18 cellular contexts compared by ENCODE assay signal in genomic region chr13:99039718-99040280, GRCh38.
DNase-seq lines count a peak whose midpoint lies in the region; ATAC-seq, FAIRE-seq and TF ChIP-seq lines count a peak whose summit lies in the region.
"Had no signal": no experiment of that assay in that cellular context is flagged by ENCODE, and none has a peak within 500 bp of the region (broad histone marks: within the 10 kb centered on the region; RNA-seq: fewer than 3 reads in every experiment).

No MANE protein-coding gene starts in this region.

- peaks cover 49 to 83% (median 68%) of the 10 kb centered on the region in 4 donors for H3K4me1 Mint-ChIP-seq in CD4-positive, alpha-beta memory T cell
- H3K4me1 Mint-ChIP-seq in T-cell: peaks cover 56 to 66% (median 63%) of the 10 kb centered on the region in 3 donors
- peaks cover 30 to 58% (median 49%) of the 10 kb centered on the region in 4 donors for H3K4me1 Mint-ChIP-seq in naive thymus-derived CD8-positive, alpha-beta T cell

- no peak overlapping the region for H2AFZ ChIP-seq in H1 (ENCODE audit: low read length)

- CTCF ChIA-PET in CD4-positive, alpha-beta memory T cell (lab: Charles Lee; ENCODE audit: partially characterized antibody): no interaction called here
- CTCF ChIA-PET in T-cell (lab: Charles Lee) (no interaction called here), H1 (lab: Charles Lee; ENCODE audit: partially characterized antibody) (interaction anchor here (1.0 to 1.5 kb wide), 2 partner anchors 11 to 200 kb away, joined by 3 read pairs; no protein-coding TSS in a partner anchor)

- H3K4me1 ChIP-seq in CD4-positive, alpha-beta memory T cell (ENCODE audit: insufficient read depth, low read length): peaks cover 52% of the 10 kb centered on the region
- peaks cover 0 to 4% (median 0%) of the 10 kb centered on the region in 4 experiments; a peak in 1 of 7 replicates for H3K4me1 ChIP-seq in H1 (replicated peaks in 1 of 4; ENCODE audit: control insufficient read depth in 3 of 4, insufficient read depth in 4 of 4, low read length in 3 of 4)
- peaks cover 0 to 36% (median 3%) of the 10 kb centered on the region in 6 donors for H3K4me1 ChIP-seq in spleen

- TF ChIP-seq RAD21 in H1 (IDR thresholded peaks at IDR 0.05 in 1 of 2, conservative IDR thresholded peaks at IDR 0.05 in 1 of 2; ENCODE audit: low read depth in 2 of 2, low read length in 2 of 2): no peak

- peak overlapping the region; percentile 10 to 95 (median 45) for H3K27ac Mint-ChIP-seq in CD4-positive, alpha-beta memory T cell
- H3K27ac Mint-ChIP-seq in T-cell: peak overlapping the region; percentile 29 to 98
- peak overlapping the region in 7 of 10 donors; percentile 10 to 96 (median 52) for H3K27ac Mint-ChIP-seq in naive thymus-derived CD8-positive, alpha-beta T cell
- H3K27ac Mint-ChIP-seq: IgD-negative memory B cell had no signal

- no peak overlapping the region for H3K4me3 ChIP-seq in CD4-positive, alpha-beta memory T cell (ENCODE audit: low read length in 2 of 2)
- H3K4me3 ChIP-seq in H1 (ENCODE audit: extremely low read depth in 1 of 4, insufficient read depth in 2 of 4, low read depth in 3 of 4, low read length in 4 of 4) (no peak overlapping the region), spleen (no peak overlapping the region)
- H3K4me3 ChIP-seq: BLaER1 treated with 17β-estradiol and CSF1 and Interleukin-3, amounts not matched to agents 10 nM and 100 nM had no signal

- TF ChIP-seq CTCF in H1 (IDR thresholded peaks at IDR 0.05; ENCODE audit: control extremely low read depth in 1 of 3, insufficient read depth in 1 of 3, low read depth in 1 of 3, low read length in 3 of 3) (no peak), spleen (IDR thresholded peaks at IDR 0.05 in 8 of 11, conservative IDR thresholded peaks at IDR 0.05 in 3 of 11) (no peak)

- H2AK5ac ChIP-seq in H1 (ENCODE audit: low read depth, low read length): no peak overlapping the region

- H3K14ac ChIP-seq in H1 (ENCODE audit: insufficient read length): no peak overlapping the region

- no peak overlapping the region for H4K5ac ChIP-seq in H1 (ENCODE audit: insufficient read length, low read depth, low read length)

- FAIRE-seq in H1 (lab: Jason Lieb, UNC): no peak
- FAIRE-seq: D721Med, G401.6, GM12892 had no signal

- no peak overlapping the region for H3K56ac ChIP-seq in H1 (replicated peaks; ENCODE audit: insufficient read length, low read depth, low read length)

- peaks cover 4% of the 10 kb centered on the region for H3K36me3 ChIP-seq in CD4-positive, alpha-beta memory T cell (ENCODE audit: insufficient read depth, low read length)
- H3K36me3 ChIP-seq in H1 (ENCODE audit: control insufficient read depth in 2 of 4, insufficient read depth in 4 of 4, low read length in 3 of 4) (no peaks in the 10 kb centered on the region), spleen (no peaks in the 10 kb centered on the region)
- H3K36me3 ChIP-seq: BLaER1 treated with 17β-estradiol and CSF1 and Interleukin-3, amounts not matched to agents 10 nM and 100 nM had no signal

- H3K27me3 ChIP-seq in CD4-positive, alpha-beta memory T cell (ENCODE audit: insufficient read depth, low read length): no peaks in the 10 kb centered on the region
- H3K27me3 ChIP-seq in H1 (replicated peaks in 1 of 4; ENCODE audit: control insufficient read depth in 3 of 4, extremely low read depth in 1 of 4, insufficient read depth in 3 of 4, low read length in 3 of 4) (peaks cover 0 to 1% (median 0%) of the 10 kb centered on the region in 4 experiments; a peak in 1 of 7 replicates), spleen (replicated peaks in 1 of 7) (peaks cover 0 to 45% (median 7%) of the 10 kb centered on the region in 7 donors)

- no peak overlapping the region for H2BK20ac ChIP-seq in H1 (ENCODE audit: low read length)

- no peak overlapping the region for H2BK120ac ChIP-seq in H1 (replicated peaks; ENCODE audit: low read depth, low read length)

- ATAC-seq in T-cell (replicated peaks in 1 of 4): no peak
- no peak for ATAC-seq in naive thymus-derived CD8-positive, alpha-beta T cell
- ATAC-seq in HG03039 (IDR thresholded peaks at IDR 0.05; ENCODE audit: unreplicated experiment): no peak
- no peak for ATAC-seq in HG03097 (IDR thresholded peaks at IDR 0.05; ENCODE audit: low FRiP score, unreplicated experiment)
- ATAC-seq: HCT116 had no signal

- intact Hi-C loops in CD4-positive, alpha-beta memory T cell (cut with micrococcal nuclease): no loop called here
- intact Hi-C loops in spleen (cut with DNase I; ENCODE audit: low total_unique reads): loop anchor here (10.0 kb wide), 1 partner anchor 195 kb away; no protein-coding TSS in a partner anchor

- no peak overlapping the region for H3K23ac ChIP-seq in H1 (ENCODE audit: insufficient read length)

- H3K79me1 ChIP-seq in H1 (ENCODE audit: low read depth, low read length): no peaks in the 10 kb centered on the region; the same call in 1 of the 2 replicates

- no peaks in the 10 kb centered on the region for H3K79me2 ChIP-seq in H1 (ENCODE audit: control insufficient read depth in 1 of 2, insufficient read depth in 2 of 2, low read length in 2 of 2)

- no peak overlapping the region for H3K4ac ChIP-seq in H1 (replicated peaks; ENCODE audit: insufficient read length, low read depth, low read length)

- no peak for TF ChIP-seq EP300 in H1 (IDR thresholded peaks at IDR 0.05; ENCODE audit: borderline replicate concordance in 1 of 2, low read depth in 2 of 2, low read length in 2 of 2)

- no peak overlapping the region for H3K18ac ChIP-seq in H1 (ENCODE audit: extremely low read depth, low read length)

- H4K20me1 ChIP-seq in H1 (replicated peaks in 1 of 2; ENCODE audit: control insufficient read depth in 1 of 2, insufficient read depth in 2 of 2, low read length in 2 of 2): no peaks in the 10 kb centered on the region

- no peak for DNase-seq in CD4-positive, alpha-beta memory T cell
- DNase-seq in T-cell (no peak), H1 (ENCODE audit: low read depth in 1 of 2, low spot score in 2 of 2) (no peak), spleen (no peak)
- no peak for DNase-seq in naive thymus-derived CD8-positive, alpha-beta T cell
- DNase-seq: ACHN; CD4-positive, CD25-positive, alpha-beta regulatory T cell; DMS79 treated with DMSO at 0.1 percent for 48 hours; EL; GOT3 had no signal

- TF ChIP-seq POLR2A in H1 (IDR thresholded peaks at IDR 0.05; ENCODE audit: control extremely low read depth in 1 of 2, low read depth in 2 of 2, low read length in 2 of 2) (no peak), spleen (IDR thresholded peaks at IDR 0.05) (no peak)

- POLR2A ChIA-PET in CD4-positive, alpha-beta memory T cell (lab: Charles Lee; ENCODE audit: partially characterized antibody): no interaction called here
- POLR2A ChIA-PET in T-cell (lab: Charles Lee): no interaction called here
- POLR2A ChIA-PET in H1 (lab: Charles Lee; ENCODE audit: partially characterized antibody): interaction anchor here (0.9 kb wide), 1 partner anchor 10 kb away, joined by 3 read pairs; no protein-coding TSS in a partner anchor
- POLR2A ChIA-PET in naive thymus-derived CD8-positive, alpha-beta T cell (lab: Charles Lee): no interaction called here

- no peak overlapping the region for H4K8ac ChIP-seq in H1 (ENCODE audit: extremely low read depth, insufficient read depth, low read length)

- H2BK5ac ChIP-seq in H1 (ENCODE audit: low read depth, low read length): no peak overlapping the region

- WGBS in H1 (ENCODE audit: extremely low coverage in 1 of 2, insufficient coverage in 1 of 2, insufficient read length in 1 of 2, insufficient replicate concordance in 2 of 2, low coverage in 1 of 2, low lambda C conversion rate in 2 of 2, missing lambda C conversion rate in 1 of 2), 2 experiments: 91% methylated on average over 2 of the region's 2 CpGs; no CpG with 5 or more reads in 1 of the 2 experiments
- 90 to 99% (median 97%) methylated on average over 2 of the region's 2 CpGs for WGBS in spleen, 5 donors

- peak overlapping the region in 1 of 8 donors; percentile 6 for H3K4me3 Mint-ChIP-seq in CD4-positive, alpha-beta memory T cell
- no peak overlapping the region for H3K4me3 Mint-ChIP-seq in T-cell
- H3K4me3 Mint-ChIP-seq in naive thymus-derived CD8-positive, alpha-beta T cell: no peak overlapping the region
- H3K4me3 Mint-ChIP-seq: CD4-positive, CD25-positive, alpha-beta regulatory T cell; IgD-negative memory B cell had no signal

- H3K36me3 Mint-ChIP-seq in CD4-positive, alpha-beta memory T cell: peaks cover 12% of the 10 kb centered on the region in 2 donors
- peaks cover 14% of the 10 kb centered on the region for H3K36me3 Mint-ChIP-seq in T-cell
- H3K36me3 Mint-ChIP-seq in naive thymus-derived CD8-positive, alpha-beta T cell: peaks cover 4 to 14% (median 12%) of the 10 kb centered on the region in 3 donors

- H3K9ac ChIP-seq in H1 (replicated peaks in 1 of 4; ENCODE audit: extremely low read depth in 1 of 4, low read depth in 3 of 4, low read length in 3 of 4): no peak overlapping the region
- H3K9ac ChIP-seq: BLaER1 treated with 17β-estradiol and CSF1 and Interleukin-3, amounts not matched to agents 10 nM and 100 nM had no signal

- H2BK12ac ChIP-seq in H1 (ENCODE audit: low read depth, low read length): no peak overlapping the region

- H3K4me2 ChIP-seq in H1 (ENCODE audit: insufficient read depth in 1 of 2, low read depth in 2 of 2, low read length in 2 of 2): no peak overlapping the region

- no peak overlapping the region for H3K27ac ChIP-seq in CD4-positive, alpha-beta memory T cell (ENCODE audit: low read depth, low read length)
- no peak overlapping the region for H3K27ac ChIP-seq in H1 (ENCODE audit: low read depth, low read length)
- H3K27ac ChIP-seq in spleen: no peak overlapping the region
- H3K27ac ChIP-seq: BLaER1 treated with 17β-estradiol and CSF1 and Interleukin-3, amounts not matched to agents 10 nM and 100 nM had no signal

- H3K9me3 ChIP-seq in CD4-positive, alpha-beta memory T cell (ENCODE audit: control insufficient read depth in 1 of 2, low read length in 2 of 2): no peaks in the 10 kb centered on the region
- H3K9me3 ChIP-seq in H1 (ENCODE audit: insufficient read depth in 2 of 2, low read depth in 1 of 2, low read length in 1 of 2) (no peaks in the 10 kb centered on the region), spleen (peaks cover 0 to 9% (median 0%) of the 10 kb centered on the region in 8 donors)
- H3K9me3 ChIP-seq: BLaER1 treated with 17β-estradiol and CSF1 and Interleukin-3, amounts not matched to agents 10 nM and 100 nM had no signal

- H3K23me2 ChIP-seq in H1 (ENCODE audit: low read depth, low read length): no peaks in the 10 kb centered on the region

- H3K9me3 Mint-ChIP-seq in CD4-positive, alpha-beta memory T cell: no peaks in the 10 kb centered on the region
- peaks cover 0 to 10% (median 0%) of the 10 kb centered on the region in 3 donors for H3K9me3 Mint-ChIP-seq in T-cell
- no peaks in the 10 kb centered on the region for H3K9me3 Mint-ChIP-seq in naive thymus-derived CD8-positive, alpha-beta T cell

- no peak overlapping the region for H4K91ac ChIP-seq in H1 (replicated peaks; ENCODE audit: insufficient read length, low read length)

- H2BK15ac ChIP-seq in H1 (ENCODE audit: low read length): no peak overlapping the region

- no peaks in the 10 kb centered on the region for H3K27me3 Mint-ChIP-seq in CD4-positive, alpha-beta memory T cell
- no peaks in the 10 kb centered on the region for H3K27me3 Mint-ChIP-seq in T-cell
- peaks cover 0 to 17% (median 0%) of the 10 kb centered on the region in 5 donors for H3K27me3 Mint-ChIP-seq in naive thymus-derived CD8-positive, alpha-beta T cell
- H3K27me3 Mint-ChIP-seq: CD4-positive, CD25-positive, alpha-beta regulatory T cell had no signal
